ENCODE assay signal across 8 cellular contexts in genomic region chr1:92784051-92784638, GRCh38. TPM values are rescaled to one million over a fixed set of nuclear protein-coding genes. Genes with fewer than 3 reads are reported as not detected.
A peak's percentile ranks its signal among the peaks of the same experiment; 100 is the strongest.
DNase-seq lines count a peak whose midpoint lies in the region; ATAC-seq and TF ChIP-seq lines count a peak whose summit lies in the region.

No MANE protein-coding gene starts in this region.

- H3K27me3 Mint-ChIP-seq in CD14-positive monocyte (ENCODE audit: low read depth in 3 of 3) = peaks cover 4 to 6% (median 5%) of the 10 kb centered on the region in 3 donors

- H3K9me3 Mint-ChIP-seq in CD14-positive monocyte = no peaks in the 10 kb centered on the region

- peak; percentile 14 for ATAC-seq in GM19467 (IDR thresholded peaks at IDR 0.05; ENCODE audit: unreplicated experiment)

- peaks cover 24 to 29% of the 10 kb centered on the region in 2 donors for H3K36me3 Mint-ChIP-seq in CD14-positive monocyte

- H3K27me3 ChIP-seq in osteoblast (ENCODE audit: insufficient read depth, low read length) = peaks cover 6% of the 10 kb centered on the region

- DNase-seq in CD14-positive monocyte (ENCODE audit: low spot score) = no peak
- peak; percentile 42 for DNase-seq in MV-4-11 (lab: John Stamatoyannopoulos, UW)
- DNase-seq in activated effector memory CD4-positive, alpha-beta T cell treated with Interleukin-2 at 50 U/mL for 16 hours = peak; percentile 2
- DNase-seq in germinal center (ENCODE audit: low spot score) = peak; percentile 19
- peak; percentile 88 for DNase-seq in osteoblast (ENCODE audit: insufficient read length, low spot score, missing footprints)
- no peak for DNase-seq in KG1 (lab: John Stamatoyannopoulos, UW)
- no peak for DNase-seq in NCI-H146 treated with DMSO at 0.1 percent for 48 hours (lab: John Stamatoyannopoulos, UW; ENCODE audit: unreplicated experiment)

- H3K27ac ChIP-seq in osteoblast (ENCODE audit: low read depth, low read length) = peak overlapping the region; percentile 95

- peaks cover 26% of the 10 kb centered on the region for H4K20me1 ChIP-seq in osteoblast (ENCODE audit: insufficient read depth, low read length)

- H3K4me1 Mint-ChIP-seq in CD14-positive monocyte = peaks cover 38% of the 10 kb centered on the region

- no peaks in the 10 kb centered on the region for H3K36me3 ChIP-seq in osteoblast (ENCODE audit: insufficient read depth, low read length)

- H3K4me1 ChIP-seq in osteoblast (ENCODE audit: insufficient read depth, low read length) = peaks cover 3% of the 10 kb centered on the region

- TF ChIP-seq CTCF in CD14-positive monocyte (IDR thresholded peaks at IDR 0.05) = no peak
- TF ChIP-seq CTCF in osteoblast (IDR thresholded peaks at IDR 0.05; ENCODE audit: extremely low read depth, low read depth, low read length) = no peak

- intact Hi-C loops in CD14-positive monocyte (cut with micrococcal nuclease) = no loop called here

- H3K4me3 ChIP-seq in osteoblast (ENCODE audit: insufficient read depth, low read length) = peak overlapping the region; percentile 99

- H3K27ac Mint-ChIP-seq in CD14-positive monocyte = peak overlapping the region; percentile 88 to 95 (median 92)

- H3K9me3 ChIP-seq in osteoblast (ENCODE audit: low read depth, low read length) = no peaks in the 10 kb centered on the region

- peaks cover 44% of the 10 kb centered on the region for H3K79me2 ChIP-seq in osteoblast (ENCODE audit: insufficient read depth, low read length)

- H3K4me3 Mint-ChIP-seq in CD14-positive monocyte = peak overlapping the region; percentile 88 to 89

- peak overlapping the region; percentile 99 for H3K4me2 ChIP-seq in osteoblast (ENCODE audit: insufficient read depth, low read length)

- H2AFZ ChIP-seq in osteoblast (ENCODE audit: low read length) = peak overlapping the region; percentile 97

RNA-seq across cellular contexts. Expression of gene EVI5, which starts 0.8 kb away (rescaled TPM):
- polyA plus RNA-seq in CD14-positive monocyte = 10 to 100 TPM; 14.3 to 19.4 TPM
- total RNA-seq in osteoblast = 51.3 and 51.8 TPM in 2 replicates

RNA-seq across cellular contexts. Expression of gene RPL5, which starts 47.7 kb away (rescaled TPM):
- 100 to 1,000 TPM; 921 to 953 TPM for polyA plus RNA-seq in CD14-positive monocyte
- total RNA-seq in osteoblast = 827 and 962 TPM in 2 replicates

Comparison
In these comparisons a context has a peak if more than half of its experiments do, and no peak if none do; other contexts are left out.
1. DNase-seq: peak in MV-4-11 (single experiment), activated effector memory CD4-positive, alpha-beta T cell treated with Interleukin-2 at 50 U/mL for 16 hours (single experiment), germinal center (single experiment) and osteoblast (single experiment); none in CD14-positive monocyte (single experiment), KG1 (single experiment) and NCI-H146 treated with DMSO at 0.1 percent for 48 hours (single experiment).